ENCODE assay signal across 1 cellular context in the genomic region with DNA sequence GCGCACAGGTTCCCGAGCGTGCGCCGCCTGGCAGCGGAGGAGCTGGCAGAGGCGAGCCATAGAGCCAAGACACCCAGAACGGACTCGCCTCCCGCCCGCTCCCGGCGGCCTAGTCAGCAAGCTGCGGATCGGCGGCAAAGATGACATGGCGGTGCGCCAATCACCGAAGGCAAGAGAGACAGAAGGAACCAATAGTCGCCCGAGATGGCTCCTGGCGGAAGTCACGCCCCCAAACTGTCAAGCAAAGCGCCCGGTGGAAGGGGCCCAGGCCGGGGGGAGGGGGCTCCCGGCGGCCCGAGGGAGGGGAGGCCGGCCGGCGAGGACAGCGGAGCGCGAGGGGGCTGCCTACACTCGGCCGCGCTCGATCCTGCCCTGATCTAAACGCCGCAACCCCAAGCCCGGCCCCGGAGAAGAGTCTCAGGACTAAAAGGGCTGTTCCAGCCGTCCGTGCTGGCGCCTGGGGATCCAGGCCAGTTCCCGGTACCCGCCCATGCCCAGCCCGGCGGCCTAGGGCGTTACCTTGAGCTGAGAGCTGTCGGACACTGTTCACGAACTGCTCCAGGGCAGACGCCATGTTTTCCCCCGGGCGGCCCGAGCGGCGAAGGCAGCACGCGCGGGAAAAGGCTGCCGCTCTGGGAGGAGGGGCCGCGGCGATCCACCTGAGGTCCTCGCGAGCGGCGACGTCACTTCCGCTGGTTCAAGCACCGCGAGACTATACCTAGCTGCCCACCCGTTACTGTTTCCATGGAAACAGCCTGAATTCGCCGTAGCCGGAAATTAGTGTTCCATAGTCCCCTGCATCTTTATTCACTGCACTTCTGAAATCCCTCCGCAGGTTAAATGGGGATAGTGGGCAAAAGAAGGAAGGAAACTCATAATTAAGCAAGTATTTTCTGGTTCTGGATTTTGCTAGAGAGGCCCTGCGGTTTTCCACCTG.
TF ChIP-seq lines count a peak whose summit lies in the region.

Gene COPS3 (minus strand): TSS at position 634 of the 937 bp plus-strand sequence. CDS start 60 bp downstream, at position 574.

TF ChIP-seq in K562, 482 proteins besides CTCF, POLR2A, EP300 and RAD21 (continued from another document and continues in another):
- TF ChIP-seq, protein P1, sequence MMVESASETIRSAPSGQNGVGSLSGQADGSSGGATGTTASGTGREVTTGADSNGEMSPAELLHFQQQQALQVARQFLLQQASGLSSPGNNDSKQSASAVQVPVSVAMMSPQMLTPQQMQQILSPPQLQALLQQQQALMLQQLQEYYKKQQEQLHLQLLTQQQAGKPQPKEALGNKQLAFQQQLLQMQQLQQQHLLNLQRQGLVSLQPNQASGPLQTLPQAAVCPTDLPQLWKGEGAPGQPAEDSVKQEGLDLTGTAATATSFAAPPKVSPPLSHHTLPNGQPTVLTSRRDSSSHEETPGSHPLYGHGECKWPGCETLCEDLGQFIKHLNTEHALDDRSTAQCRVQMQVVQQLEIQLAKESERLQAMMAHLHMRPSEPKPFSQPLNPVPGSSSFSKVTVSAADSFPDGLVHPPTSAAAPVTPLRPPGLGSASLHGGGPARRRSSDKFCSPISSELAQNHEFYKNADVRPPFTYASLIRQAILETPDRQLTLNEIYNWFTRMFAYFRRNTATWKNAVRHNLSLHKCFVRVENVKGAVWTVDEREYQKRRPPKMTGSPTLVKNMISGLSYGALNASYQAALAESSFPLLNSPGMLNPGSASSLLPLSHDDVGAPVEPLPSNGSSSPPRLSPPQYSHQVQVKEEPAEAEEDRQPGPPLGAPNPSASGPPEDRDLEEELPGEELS (CRISPR knock-in tag; IDR thresholded peaks at IDR 0.05; ENCODE audit: borderline replicate concordance), result no peak
- TF ChIP-seq SIX5 (IDR thresholded peaks at IDR 0.05; ENCODE audit: borderline replicate concordance in 1 of 2, insufficient read depth in 1 of 2, low read depth in 1 of 2, low read length in 2 of 2) (no peak), YBX1 (IDR thresholded peaks at IDR 0.05) (no peak), BHLHE40 (IDR thresholded peaks at IDR 0.05; ENCODE audit: low read length) (peak; percentile 67), ILF3 (IDR thresholded peaks at IDR 0.05; ENCODE audit: borderline replicate concordance) (no peak), NFIX (CRISPR knock-in tag; IDR thresholded peaks at IDR 0.05; ENCODE audit: low read depth) (no peak), KAT7 (CRISPR knock-in tag; IDR thresholded peaks at IDR 0.05; ENCODE audit: borderline replicate concordance) (no peak), CEBPB (tag; IDR thresholded peaks at IDR 0.05) (peak; percentile 46; the same call in 1 of the 2 replicates), ATF6 (CRISPR knock-in tag; IDR thresholded peaks at IDR 0.05) (peak; percentile 32; the same call in 1 of the 2 replicates), NRF1 (conservative IDR thresholded peaks at IDR 0.05 in 1 of 2, IDR thresholded peaks at IDR 0.05 in 1 of 2) (peak; percentile 24 to 50; a peak in 1 of 4 replicates), GABPA (tag; conservative IDR thresholded peaks at IDR 0.05; ENCODE audit: low read depth) (peak; percentile 93), RBM22 (IDR thresholded peaks at IDR 0.05; ENCODE audit: low read depth, low read length, poor library complexity, severe bottlenecking) (no peak), FIP1L1 (IDR thresholded peaks at IDR 0.05; ENCODE audit: low read depth, low read length, poor library complexity, severe bottlenecking) (peak; percentile 38), NFYB (IDR thresholded peaks at IDR 0.05; ENCODE audit: extremely low read depth, insufficient read length) (peak; percentile 2), MTA2 (IDR thresholded peaks at IDR 0.05; ENCODE audit: low read depth) (no peak), ATF7 (IDR thresholded peaks at IDR 0.05) (peak; percentile 59), ZNF449 (CRISPR knock-in tag; IDR thresholded peaks at IDR 0.05) (no peak), ZBTB2 (IDR thresholded peaks at IDR 0.05) (no peak), XRCC3 (IDR thresholded peaks at IDR 0.05) (no peak), GABPB1 (CRISPR knock-in tag; IDR thresholded peaks at IDR 0.05) (peak; percentile 95), ZNF75A (CRISPR knock-in tag; IDR thresholded peaks at IDR 0.05) (no peak), CBX3 (IDR thresholded peaks at IDR 0.05; ENCODE audit: borderline replicate concordance in 1 of 2, low read length in 2 of 2) (no peak; a peak in 1 of 3 replicates), PHF21A (IDR thresholded peaks at IDR 0.05; ENCODE audit: borderline replicate concordance, low read depth) (no peak), TBP (optimal IDR thresholded peaks at IDR 0.05; ENCODE audit: low read depth, low read length) (peak; percentile 80), SMARCA5 (IDR thresholded peaks at IDR 0.05) (no peak), ETV1 (tag; conservative IDR thresholded peaks at IDR 0.05; ENCODE audit: low read depth) (0 out of 2 replicates have a peak, but pooled peaks have one; percentile 43), MXI1 (IDR thresholded peaks at IDR 0.05; ENCODE audit: low read depth, low read length) (peak; percentile 67; the same call in 1 of the 2 replicates), HES1 (IDR thresholded peaks at IDR 0.05; ENCODE audit: low read depth) (no peak), HMGN3 (IDR thresholded peaks at IDR 0.05; ENCODE audit: borderline replicate concordance, extremely low read depth, insufficient read length, low read depth, low read length) (peak; percentile 32), ZNF589 (CRISPR knock-in tag; IDR thresholded peaks at IDR 0.05; ENCODE audit: low read depth) (no peak), ZNF717 (CRISPR knock-in tag; IDR thresholded peaks at IDR 0.05) (no peak), CBFA2T3 (IDR thresholded peaks at IDR 0.05) (no peak), HDAC2 (IDR thresholded peaks at IDR 0.05) (peak; percentile 36; the same call in 1 of the 2 replicates), RBFOX2 (IDR thresholded peaks at IDR 0.05; ENCODE audit: low read depth, low read length) (peak; percentile 95), ZNF121 (CRISPR knock-in tag; conservative IDR thresholded peaks at IDR 0.05) (no peak)
- TF ChIP-seq, protein P2, sequence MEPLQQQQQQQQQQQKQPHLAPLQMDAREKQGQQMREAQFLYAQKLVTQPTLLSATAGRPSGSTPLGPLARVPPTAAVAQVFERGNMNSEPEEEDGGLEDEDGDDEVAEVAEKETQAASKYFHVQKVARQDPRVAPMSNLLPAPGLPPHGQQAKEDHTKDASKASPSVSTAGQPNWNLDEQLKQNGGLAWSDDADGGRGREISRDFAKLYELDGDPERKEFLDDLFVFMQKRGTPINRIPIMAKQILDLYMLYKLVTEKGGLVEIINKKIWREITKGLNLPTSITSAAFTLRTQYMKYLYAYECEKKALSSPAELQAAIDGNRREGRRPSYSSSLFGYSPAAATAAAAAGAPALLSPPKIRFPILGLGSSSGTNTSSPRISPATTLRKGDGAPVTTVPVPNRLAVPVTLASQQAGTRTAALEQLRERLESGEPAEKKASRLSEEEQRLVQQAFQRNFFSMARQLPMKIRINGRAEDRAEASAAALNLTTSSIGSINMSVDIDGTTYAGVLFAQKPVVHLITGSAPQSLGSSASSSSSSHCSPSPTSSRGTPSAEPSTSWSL (CRISPR knock-in tag; IDR thresholded peaks at IDR 0.05; ENCODE audit: borderline replicate concordance), result no peak
- TF ChIP-seq, protein P3, sequence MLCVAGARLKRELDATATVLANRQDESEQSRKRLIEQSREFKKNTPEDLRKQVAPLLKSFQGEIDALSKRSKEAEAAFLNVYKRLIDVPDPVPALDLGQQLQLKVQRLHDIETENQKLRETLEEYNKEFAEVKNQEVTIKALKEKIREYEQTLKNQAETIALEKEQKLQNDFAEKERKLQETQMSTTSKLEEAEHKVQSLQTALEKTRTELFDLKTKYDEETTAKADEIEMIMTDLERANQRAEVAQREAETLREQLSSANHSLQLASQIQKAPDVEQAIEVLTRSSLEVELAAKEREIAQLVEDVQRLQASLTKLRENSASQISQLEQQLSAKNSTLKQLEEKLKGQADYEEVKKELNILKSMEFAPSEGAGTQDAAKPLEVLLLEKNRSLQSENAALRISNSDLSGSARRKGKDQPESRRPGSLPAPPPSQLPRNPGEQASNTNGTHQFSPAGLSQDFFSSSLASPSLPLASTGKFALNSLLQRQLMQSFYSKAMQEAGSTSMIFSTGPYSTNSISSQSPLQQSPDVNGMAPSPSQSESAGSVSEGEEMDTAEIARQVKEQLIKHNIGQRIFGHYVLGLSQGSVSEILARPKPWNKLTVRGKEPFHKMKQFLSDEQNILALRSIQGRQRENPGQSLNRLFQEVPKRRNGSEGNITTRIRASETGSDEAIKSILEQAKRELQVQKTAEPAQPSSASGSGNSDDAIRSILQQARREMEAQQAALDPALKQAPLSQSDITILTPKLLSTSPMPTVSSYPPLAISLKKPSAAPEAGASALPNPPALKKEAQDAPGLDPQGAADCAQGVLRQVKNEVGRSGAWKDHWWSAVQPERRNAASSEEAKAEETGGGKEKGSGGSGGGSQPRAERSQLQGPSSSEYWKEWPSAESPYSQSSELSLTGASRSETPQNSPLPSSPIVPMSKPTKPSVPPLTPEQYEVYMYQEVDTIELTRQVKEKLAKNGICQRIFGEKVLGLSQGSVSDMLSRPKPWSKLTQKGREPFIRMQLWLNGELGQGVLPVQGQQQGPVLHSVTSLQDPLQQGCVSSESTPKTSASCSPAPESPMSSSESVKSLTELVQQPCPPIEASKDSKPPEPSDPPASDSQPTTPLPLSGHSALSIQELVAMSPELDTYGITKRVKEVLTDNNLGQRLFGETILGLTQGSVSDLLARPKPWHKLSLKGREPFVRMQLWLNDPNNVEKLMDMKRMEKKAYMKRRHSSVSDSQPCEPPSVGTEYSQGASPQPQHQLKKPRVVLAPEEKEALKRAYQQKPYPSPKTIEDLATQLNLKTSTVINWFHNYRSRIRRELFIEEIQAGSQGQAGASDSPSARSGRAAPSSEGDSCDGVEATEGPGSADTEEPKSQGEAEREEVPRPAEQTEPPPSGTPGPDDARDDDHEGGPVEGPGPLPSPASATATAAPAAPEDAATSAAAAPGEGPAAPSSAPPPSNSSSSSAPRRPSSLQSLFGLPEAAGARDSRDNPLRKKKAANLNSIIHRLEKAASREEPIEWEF (CRISPR knock-in tag; IDR thresholded peaks at IDR 0.05), result no peak
- TF ChIP-seq, protein P4, sequence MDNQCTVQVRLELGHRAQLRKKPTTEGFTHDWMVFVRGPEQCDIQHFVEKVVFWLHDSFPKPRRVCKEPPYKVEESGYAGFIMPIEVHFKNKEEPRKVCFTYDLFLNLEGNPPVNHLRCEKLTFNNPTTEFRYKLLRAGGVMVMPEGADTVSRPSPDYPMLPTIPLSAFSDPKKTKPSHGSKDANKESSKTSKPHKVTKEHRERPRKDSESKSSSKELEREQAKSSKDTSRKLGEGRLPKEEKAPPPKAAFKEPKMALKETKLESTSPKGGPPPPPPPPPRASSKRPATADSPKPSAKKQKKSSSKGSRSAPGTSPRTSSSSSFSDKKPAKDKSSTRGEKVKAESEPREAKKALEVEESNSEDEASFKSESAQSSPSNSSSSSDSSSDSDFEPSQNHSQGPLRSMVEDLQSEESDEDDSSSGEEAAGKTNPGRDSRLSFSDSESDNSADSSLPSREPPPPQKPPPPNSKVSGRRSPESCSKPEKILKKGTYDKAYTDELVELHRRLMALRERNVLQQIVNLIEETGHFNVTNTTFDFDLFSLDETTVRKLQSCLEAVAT (IDR thresholded peaks at IDR 0.05), result no peak
- TF ChIP-seq, protein P5, sequence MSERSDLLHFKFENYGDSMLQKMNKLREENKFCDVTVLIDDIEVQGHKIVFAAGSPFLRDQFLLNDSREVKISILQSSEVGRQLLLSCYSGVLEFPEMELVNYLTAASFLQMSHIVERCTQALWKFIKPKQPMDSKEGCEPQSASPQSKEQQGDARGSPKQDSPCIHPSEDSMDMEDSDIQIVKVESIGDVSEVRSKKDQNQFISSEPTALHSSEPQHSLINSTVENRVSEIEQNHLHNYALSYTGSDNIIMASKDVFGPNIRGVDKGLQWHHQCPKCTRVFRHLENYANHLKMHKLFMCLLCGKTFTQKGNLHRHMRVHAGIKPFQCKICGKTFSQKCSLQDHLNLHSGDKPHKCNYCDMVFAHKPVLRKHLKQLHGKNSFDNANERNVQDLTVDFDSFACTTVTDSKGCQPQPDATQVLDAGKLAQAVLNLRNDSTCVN (CRISPR knock-in tag; IDR thresholded peaks at IDR 0.05), result no peak
